20 cellular contexts compared by ENCODE assay signal in genomic region chr10:47286591-47287325, GRCh38. TPM values are rescaled to one million over a fixed set of nuclear protein-coding genes. Genes with fewer than 3 reads are reported as not detected.
DNase-seq lines count a peak whose midpoint lies in the region; ATAC-seq and TF ChIP-seq lines count a peak whose summit lies in the region.
"Had no signal": no experiment of that assay in that cellular context is flagged by ENCODE, and none has a peak within 500 bp of the region (broad histone marks: within the 10 kb centered on the region; RNA-seq: fewer than 3 reads in every experiment).

No MANE protein-coding gene starts in this region.

- H3K9me2 ChIP-seq in Loucy (replicated peaks; ENCODE audit: low read depth, low read length) = no peaks in the 10 kb centered on the region

- peaks cover 28% of the 10 kb centered on the region for H3K4me1 Mint-ChIP-seq in stimulated activated naive CD8-positive, alpha-beta T cell treated with anti-CD3 and anti-CD28 coated beads, Interleukin-15, amount 100 ng/mL, for 72 hours

- peak overlapping the region; percentile 48 for H3K4me2 ChIP-seq in Loucy (ENCODE audit: low read depth, low read length, poor library complexity, severe bottlenecking)

- no peaks in the 10 kb centered on the region for H3K9me3 Mint-ChIP-seq in activated naive CD4-positive, alpha-beta T cell treated with anti-CD3 and anti-CD28 coated beads, Interleukin-2, amount 50 U/mL, for 72 hours
- H3K9me3 Mint-ChIP-seq in stimulated activated naive CD8-positive, alpha-beta T cell treated with anti-CD3 and anti-CD28 coated beads, Interleukin-15, amount 100 ng/mL, for 72 hours = peaks cover 0 to 8% of the 10 kb centered on the region in 2 donors
- H3K9me3 Mint-ChIP-seq: stimulated activated effector memory CD8-positive, alpha-beta T cell treated with anti-CD3 and anti-CD28 coated beads, Interleukin-12 subunit alpha, Interleukin-12 subunit beta, amount 100 ng/mL, for 72 hours had no signal

- no peaks in the 10 kb centered on the region for H4K20me1 ChIP-seq in Loucy (ENCODE audit: insufficient read depth, low read length, poor library complexity, severe bottlenecking)

- ATAC-seq in activated naive CD4-positive, alpha-beta T cell treated with anti-CD3 and anti-CD28 coated beads, Interleukin-2, amount 50 U/mL, for 72 hours = peak in 1 of 2 donors; percentile 32
- peak in 7 of 8 donors; percentile 8 to 62 (median 34) for ATAC-seq in heart right ventricle
- peak; percentile 44 for ATAC-seq in stimulated activated naive CD8-positive, alpha-beta T cell treated with anti-CD3 and anti-CD28 coated beads, Interleukin-15, amount 100 ng/mL, for 72 hours
- ATAC-seq: stimulated activated effector memory CD8-positive, alpha-beta T cell treated with anti-CD3 and anti-CD28 coated beads, Interleukin-12 subunit alpha, Interleukin-12 subunit beta, amount 100 ng/mL, for 72 hours had no signal

- no peak for TF ChIP-seq CTCF in Loucy (conservative IDR thresholded peaks at IDR 0.05; ENCODE audit: low read length)
- no peak for TF ChIP-seq CTCF in heart right ventricle (IDR thresholded peaks at IDR 0.05)

- peak overlapping the region in 3 of 10 donors; percentile 20 to 53 (median 34) for H3K27ac ChIP-seq in heart right ventricle
- H3K27ac ChIP-seq: GM23248, WERI-Rb-1 had no signal

- intact Hi-C loops in heart right ventricle (cut with DNase I) = no loop called here

- no peaks in the 10 kb centered on the region for H3K36me3 Mint-ChIP-seq in activated naive CD4-positive, alpha-beta T cell treated with anti-CD3 and anti-CD28 coated beads, Interleukin-2, amount 50 U/mL, for 72 hours
- H3K36me3 Mint-ChIP-seq: stimulated activated effector memory CD8-positive, alpha-beta T cell treated with anti-CD3 and anti-CD28 coated beads, Interleukin-12 subunit alpha, Interleukin-12 subunit beta, amount 100 ng/mL, for 72 hours had no signal

- no peaks in the 10 kb centered on the region for H3K79me2 ChIP-seq in Loucy (ENCODE audit: insufficient read depth, low read length)

- H3K4me1 ChIP-seq in Loucy (ENCODE audit: insufficient read depth, low read length, poor library complexity, severe bottlenecking) (peaks cover 39% of the 10 kb centered on the region), heart right ventricle (peaks cover 0 to 12% (median 7%) of the 10 kb centered on the region in 9 donors)
- H3K4me1 ChIP-seq: Caco-2 had no signal

- no peaks in the 10 kb centered on the region for H3K27me3 Mint-ChIP-seq in stimulated activated naive CD8-positive, alpha-beta T cell treated with anti-CD3 and anti-CD28 coated beads, Interleukin-15, amount 100 ng/mL, for 72 hours

- H3F3A ChIP-seq in Loucy (ENCODE audit: low read depth) = no peaks in the 10 kb centered on the region

- peak overlapping the region; percentile 62 for H2AFZ ChIP-seq in Loucy (ENCODE audit: low read length)
- H2AFZ ChIP-seq: GM23248 had no signal

- H3K4me3 Mint-ChIP-seq in stimulated activated naive CD8-positive, alpha-beta T cell treated with anti-CD3 and anti-CD28 coated beads, Interleukin-15, amount 100 ng/mL, for 72 hours = no peak overlapping the region
- H3K4me3 Mint-ChIP-seq: stimulated activated effector memory CD8-positive, alpha-beta T cell treated with anti-CD3 and anti-CD28 coated beads, Interleukin-12 subunit alpha, Interleukin-12 subunit beta, amount 100 ng/mL, for 72 hours had no signal

- H3K36me3 ChIP-seq in Loucy (ENCODE audit: insufficient read depth, low read length) (no peaks in the 10 kb centered on the region), heart right ventricle (no peaks in the 10 kb centered on the region)
- H3K36me3 ChIP-seq: WERI-Rb-1 had no signal

- H3K9me3 ChIP-seq in Loucy (ENCODE audit: insufficient read depth, low read depth, low read length) = no peaks in the 10 kb centered on the region
- H3K9me3 ChIP-seq in heart right ventricle = no peaks in the 10 kb centered on the region
- H3K9me3 ChIP-seq: Caco-2 had no signal

- H3K27ac Mint-ChIP-seq in activated naive CD4-positive, alpha-beta T cell treated with anti-CD3 and anti-CD28 coated beads, Interleukin-2, amount 50 U/mL, for 72 hours = peak overlapping the region; percentile 5 to 63
- H3K27ac Mint-ChIP-seq in stimulated activated naive CD8-positive, alpha-beta T cell treated with anti-CD3 and anti-CD28 coated beads, Interleukin-15, amount 100 ng/mL, for 72 hours = peak overlapping the region in 1 of 2 donors; percentile 44
- H3K27ac Mint-ChIP-seq: stimulated activated effector memory CD8-positive, alpha-beta T cell treated with anti-CD3 and anti-CD28 coated beads, Interleukin-12 subunit alpha, Interleukin-12 subunit beta, amount 100 ng/mL, for 72 hours had no signal

- peak overlapping the region; percentile 68 for H3K9ac ChIP-seq in Loucy (ENCODE audit: low read depth, low read length, poor library complexity, severe bottlenecking)
- H3K9ac ChIP-seq: GM23248 had no signal

- H3K27me3 ChIP-seq in Loucy (ENCODE audit: insufficient read depth, low read length, poor library complexity, severe bottlenecking) (no peaks in the 10 kb centered on the region), heart right ventricle (no peaks in the 10 kb centered on the region)

- WGBS in heart right ventricle, 2 donors = 60 to 68% methylated on average over 4 of the region's 4 CpGs

- H3K4me3 ChIP-seq in Loucy (ENCODE audit: low read length, poor library complexity, severe bottlenecking) (no peak overlapping the region), heart right ventricle (no peak overlapping the region)
- H3K4me3 ChIP-seq: GM23248 had no signal

- no peak for DNase-seq in activated naive CD4-positive, alpha-beta T cell treated with anti-CD3 and anti-CD28 coated beads, Interleukin-2, amount 50 U/mL, for 72 hours (ENCODE audit: low spot score in 2 of 2)
- no peak for DNase-seq in activated naive CD4-positive, alpha-beta T cell treated with Interleukin-2 at 50 U/mL for 16 hours
- peak in 1 of 2 donors; percentile 21 for DNase-seq in heart right ventricle
- DNase-seq in stimulated activated naive CD8-positive, alpha-beta T cell treated with anti-CD3 and anti-CD28 coated beads, Interleukin-15, amount 100 ng/mL, for 72 hours = no peak
- no peak for DNase-seq in NCI-H2171 (lab: John Stamatoyannopoulos, UW)
- no peak for DNase-seq in HuH-7 (ENCODE audit: low spot score)
- no peak for DNase-seq in MV-4-11 (lab: John Stamatoyannopoulos, UW)
- DNase-seq: activated gamma-delta T cell, Caco-2, GM23248, Karpas-422, NCI-H1092, NCI-H524 treated with DMSO at 0.1 percent for 48 hours, occipital lobe, retina, WERI-Rb-1 had no signal

RNA-seq across cellular contexts. Expression of gene GDF10, which starts 13.2 kb away (rescaled TPM):
- under 1 TPM; 0.14 to 0.23 TPM for total RNA-seq in activated naive CD4-positive, alpha-beta T cell treated with anti-CD3 and anti-CD28 coated beads, Interleukin-2, amount 50 U/mL, for 72 hours
- 1 to 10 TPM in 2 of 10 donors, under 1 TPM in 8; 0.10 to 1.6 (median 0.36) TPM for total RNA-seq in heart right ventricle
- polyA plus RNA-seq in heart right ventricle = under 1 TPM; 0.37 to 0.52 TPM
- total RNA-seq: Caco-2 had no signal

RNA-seq across cellular contexts. Expression of gene GDF2, which starts 35.5 kb away (rescaled TPM):
- not detected for total RNA-seq in activated naive CD4-positive, alpha-beta T cell treated with anti-CD3 and anti-CD28 coated beads, Interleukin-2, amount 50 U/mL, for 72 hours
- not detected for total RNA-seq in heart right ventricle
- polyA plus RNA-seq in heart right ventricle = not detected
- total RNA-seq: activated CD8-positive, alpha-beta memory T cell treated with anti-CD3 and anti-CD28 coated beads for 36 hours; Caco-2; GM23248; mucosa of gallbladder; occipital lobe had no signal
- polyA plus RNA-seq: GM23248 had no signal
